23 cellular contexts compared by ENCODE assay signal in the genomic region with DNA sequence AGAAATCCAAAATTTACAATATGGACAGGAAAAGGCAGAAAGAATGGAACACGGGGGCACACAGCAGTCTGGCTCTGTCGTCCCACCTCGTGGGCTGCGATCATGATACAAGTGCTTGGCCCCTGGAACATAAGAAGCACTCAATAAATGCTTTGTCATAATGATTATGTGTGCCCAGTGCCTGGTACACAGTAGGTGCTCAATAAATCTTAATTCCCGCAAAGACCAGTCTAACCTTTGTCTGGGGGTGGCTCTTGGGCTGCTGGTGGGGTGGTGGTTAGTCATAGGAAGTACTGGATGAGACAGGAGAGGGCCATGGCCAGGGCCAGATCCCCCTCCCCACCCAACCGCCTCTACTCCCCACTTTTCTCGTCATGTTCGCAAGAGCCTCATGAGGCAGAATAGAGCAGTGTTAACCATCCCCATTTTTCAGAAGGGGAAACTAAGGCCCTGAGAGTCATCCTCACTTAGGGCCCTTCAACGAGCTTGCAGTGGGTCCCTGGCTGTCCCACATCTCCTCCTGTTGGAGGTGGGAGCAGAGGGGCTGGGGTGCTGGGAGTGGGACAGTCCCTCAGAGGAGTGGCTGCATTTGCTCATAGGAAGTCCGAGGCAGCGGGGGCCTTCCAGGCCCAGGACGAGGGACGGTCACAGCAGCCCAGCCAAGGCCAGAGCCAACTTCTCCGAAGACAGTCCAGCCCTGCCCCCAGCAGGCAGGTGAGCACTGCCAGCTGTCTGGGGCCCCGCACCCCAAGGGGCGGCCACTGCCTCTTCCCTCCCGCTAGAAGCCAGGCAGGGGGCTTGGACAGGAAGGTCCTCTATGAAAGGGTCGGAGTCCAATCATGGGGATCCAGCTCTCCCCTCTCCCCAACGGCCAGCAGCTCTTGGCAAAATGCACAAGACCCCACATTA. TPM values are rescaled to one million over a fixed set of nuclear protein-coding genes. Genes with fewer than 3 reads are reported as not detected.
DNase-seq lines count a peak whose midpoint lies in the region; ATAC-seq, FAIRE-seq and TF ChIP-seq lines count a peak whose summit lies in the region.
"Had no signal": no experiment of that assay in that cellular context is flagged by ENCODE, and none has a peak within 500 bp of the region (broad histone marks: within the 10 kb centered on the region; RNA-seq: fewer than 3 reads in every experiment).

No MANE protein-coding gene starts in this region.

- no peak overlapping the region for H2BK12ac ChIP-seq in H1 (ENCODE audit: low read depth, low read length)

- DNase-seq in Caco-2 (no peak), H1 (ENCODE audit: low read depth in 1 of 2, low spot score in 2 of 2) (no peak), nephron progenitor cell (no peak), transverse colon (no peak), kidney (no peak), AG08395 (ENCODE audit: low spot score) (no peak), GM19239 (ENCODE audit: insufficient read length, low spot score) (no peak)
- DNase-seq: CD8-positive, alpha-beta T cell; EL; NCI-H1092 treated with DMSO at 0.1 percent for 48 hours; NCI-H1694; NCI-H2081 treated with DMSO at 0.1 percent for 48 hours; NCI-H510A; NCI-H748 treated with DMSO at 0.1 percent for 48 hours; NK-92 treated with Interleukin-12 subunit alpha and Interleukin-12 subunit beta, amount 100 ng/mL, for 24 hours; Right ventricle myocardium superior; SW 1271 had no signal

- in situ Hi-C loops in transverse colon (cut with MboI; ENCODE audit: low pct_ligation_motif_present in 1 of 4, low pct_unique_long_range_greater_than_20kb in 1 of 4, low sequenced_read_pairs in 3 of 4): no loop called here

- CTCF ChIA-PET in Caco-2 (lab: Charles Lee): interaction anchor here (0.6 kb wide), 1 partner anchor 94 kb away, joined by 3 read pairs; no protein-coding TSS in a partner anchor
- CTCF ChIA-PET in H1 (lab: Charles Lee; ENCODE audit: partially characterized antibody): interaction anchor here (0.6 to 1.5 kb wide), 3 partner anchors 63 to 1046 kb away, joined by 3 to 4 read pairs (median 3); no protein-coding TSS in a partner anchor

- no peak overlapping the region for H2BK15ac ChIP-seq in H1 (ENCODE audit: low read length)

- no peaks in the 10 kb centered on the region for H3K27me3 ChIP-seq in Caco-2 (replicated peaks; ENCODE audit: control insufficient read depth, insufficient read depth, low read length)
- H3K27me3 ChIP-seq in H1 (replicated peaks in 1 of 4; ENCODE audit: control insufficient read depth in 3 of 4, extremely low read depth in 1 of 4, insufficient read depth in 3 of 4, low read length in 3 of 4): peaks cover 2 to 29% (median 24%) of the 10 kb centered on the region in 4 experiments
- H3K27me3 ChIP-seq in transverse colon: no peaks in the 10 kb centered on the region

- H3K36me3 ChIP-seq in Caco-2 (ENCODE audit: control insufficient read depth, insufficient read depth, low read length) (no peaks in the 10 kb centered on the region), H1 (ENCODE audit: control insufficient read depth in 2 of 4, insufficient read depth in 4 of 4, low read length in 3 of 4) (peaks cover 0 to 7% (median 4%) of the 10 kb centered on the region in 4 experiments; a peak in 2 of 8 replicates), transverse colon (no peaks in the 10 kb centered on the region), kidney (ENCODE audit: control insufficient read depth in 1 of 2, insufficient read depth in 2 of 2, low read length in 2 of 2) (no peaks in the 10 kb centered on the region)
- H3K36me3 ChIP-seq: HAP-1 had no signal

- H3K4me1 ChIP-seq in Caco-2: peaks cover 35% of the 10 kb centered on the region
- H3K4me1 ChIP-seq in H1 (replicated peaks in 1 of 4; ENCODE audit: control insufficient read depth in 3 of 4, insufficient read depth in 4 of 4, low read length in 3 of 4): no peaks in the 10 kb centered on the region
- H3K4me1 ChIP-seq in transverse colon: peaks cover 10 to 56% (median 32%) of the 10 kb centered on the region in 4 donors
- no peaks in the 10 kb centered on the region for H3K4me1 ChIP-seq in kidney (ENCODE audit: control insufficient read depth in 1 of 2, insufficient read depth in 1 of 2, low read depth in 1 of 2, low read length in 2 of 2)
- H3K4me1 ChIP-seq: HAP-1 had no signal

- no peaks in the 10 kb centered on the region for H3K79me2 ChIP-seq in H1 (ENCODE audit: control insufficient read depth in 1 of 2, insufficient read depth in 2 of 2, low read length in 2 of 2)

- H3K23me2 ChIP-seq in H1 (ENCODE audit: low read depth, low read length): no peaks in the 10 kb centered on the region

- H3K4me2 ChIP-seq in H1 (ENCODE audit: insufficient read depth in 1 of 2, low read depth in 2 of 2, low read length in 2 of 2): no peak overlapping the region

- H3K36me3 Mint-ChIP-seq in Caco-2 (ENCODE audit: insufficient read depth, unreplicated experiment) (peaks cover 8% of the 10 kb centered on the region), nephron progenitor cell (ENCODE audit: low read depth) (peaks cover 5% of the 10 kb centered on the region)
- H3K36me3 Mint-ChIP-seq: CD8-positive, alpha-beta T cell had no signal

- H4K20me1 ChIP-seq in H1 (replicated peaks in 1 of 2; ENCODE audit: control insufficient read depth in 1 of 2, insufficient read depth in 2 of 2, low read length in 2 of 2): peaks cover 5 to 9% of the 10 kb centered on the region in 2 experiments

- intact Hi-C loops in Caco-2 (cut with micrococcal nuclease; ENCODE audit: unreplicated experiment) (loop anchor here (2.0 to 5.0 kb wide), 2 partner anchors 36 to 59 kb away; partner anchors contain the start of gene TRIOBP), transverse colon (cut with DNase I; ENCODE audit: low total_unique reads) (no loop called here), kidney (cut with DNase I) (no loop called here)

- no peak overlapping the region for H3K4me3 ChIP-seq in Caco-2 (ENCODE audit: low read depth, low read length)
- H3K4me3 ChIP-seq in H1 (ENCODE audit: extremely low read depth in 1 of 4, insufficient read depth in 2 of 4, low read depth in 3 of 4, low read length in 4 of 4): no peak overlapping the region
- H3K4me3 ChIP-seq in transverse colon: no peak overlapping the region
- H3K4me3 ChIP-seq in kidney (ENCODE audit: low read length in 2 of 2): no peak overlapping the region
- H3K4me3 ChIP-seq: HAP-1 had no signal

- H3K4me1 Mint-ChIP-seq in Caco-2 (ENCODE audit: low read depth, unreplicated experiment): peaks cover 13% of the 10 kb centered on the region
- H3K4me1 Mint-ChIP-seq in nephron progenitor cell: peaks cover 47% of the 10 kb centered on the region

- H4K8ac ChIP-seq in H1 (ENCODE audit: extremely low read depth, insufficient read depth, low read length): peak overlapping the region; percentile 31; the same call in 1 of the 2 replicates

- H3K9ac ChIP-seq in H1 (replicated peaks in 1 of 4; ENCODE audit: extremely low read depth in 1 of 4, low read depth in 3 of 4, low read length in 3 of 4): no peak overlapping the region
- no peak overlapping the region for H3K9ac ChIP-seq in kidney (ENCODE audit: low read length in 2 of 2)

- no peak for TF ChIP-seq EP300 in H1 (IDR thresholded peaks at IDR 0.05; ENCODE audit: borderline replicate concordance in 1 of 2, low read depth in 2 of 2, low read length in 2 of 2)
- no peak for TF ChIP-seq EP300 in transverse colon (IDR thresholded peaks at IDR 0.05; ENCODE audit: low read depth)

- H3K27ac ChIP-seq in H1 (ENCODE audit: low read depth, low read length) (no peak overlapping the region), transverse colon (peak overlapping the region; percentile 77 to 90 (median 86)), kidney (ENCODE audit: low read depth in 2 of 2, low read length in 2 of 2) (no peak overlapping the region)

- peak overlapping the region; percentile 96 for H3K27ac Mint-ChIP-seq in Caco-2 (ENCODE audit: unreplicated experiment)
- H3K27ac Mint-ChIP-seq in nephron progenitor cell: peak overlapping the region; percentile 58
- H3K27ac Mint-ChIP-seq: B cell; CD8-positive, alpha-beta T cell had no signal

- H3K56ac ChIP-seq in H1 (replicated peaks; ENCODE audit: insufficient read length, low read depth, low read length): no peak overlapping the region

- H3K79me1 ChIP-seq in H1 (ENCODE audit: low read depth, low read length): no peaks in the 10 kb centered on the region

- no peak for TF ChIP-seq RAD21 in H1 (IDR thresholded peaks at IDR 0.05 in 1 of 2, conservative IDR thresholded peaks at IDR 0.05 in 1 of 2; ENCODE audit: low read depth in 2 of 2, low read length in 2 of 2)

- H3K14ac ChIP-seq in H1 (ENCODE audit: insufficient read length): no peak overlapping the region

- H2AFZ ChIP-seq in H1 (ENCODE audit: low read length): no peak overlapping the region

- H4K91ac ChIP-seq in H1 (replicated peaks; ENCODE audit: insufficient read length, low read length): no peak overlapping the region

- FAIRE-seq in H1 (lab: Jason Lieb, UNC): no peak
- no peak for FAIRE-seq in kidney (lab: Jason Lieb, UNC)
- no peak for FAIRE-seq in GM19239 (lab: Jason Lieb, UNC)
- FAIRE-seq: GM12891, GM18507, RCC 7860 had no signal

- H3K4me3 Mint-ChIP-seq in Caco-2 (ENCODE audit: unreplicated experiment) (peak overlapping the region; percentile 57), nephron progenitor cell (no peak overlapping the region)
- H3K4me3 Mint-ChIP-seq: B cell; CD8-positive, alpha-beta T cell had no signal

- no peaks in the 10 kb centered on the region for H3K9me3 ChIP-seq in Caco-2
- H3K9me3 ChIP-seq in H1 (ENCODE audit: insufficient read depth in 2 of 2, low read depth in 1 of 2, low read length in 1 of 2): no peaks in the 10 kb centered on the region
- no peaks in the 10 kb centered on the region for H3K9me3 ChIP-seq in transverse colon
- no peaks in the 10 kb centered on the region for H3K9me3 ChIP-seq in kidney (ENCODE audit: control insufficient read depth in 1 of 2, low read length in 2 of 2)
- H3K9me3 ChIP-seq: HAP-1 had no signal

- no peak overlapping the region for H2BK20ac ChIP-seq in H1 (ENCODE audit: low read length)

- H3K4ac ChIP-seq in H1 (replicated peaks; ENCODE audit: insufficient read length, low read depth, low read length): no peak overlapping the region

- TF ChIP-seq CTCF in Caco-2 (IDR thresholded peaks at IDR 0.05; ENCODE audit: insufficient read depth in 1 of 2, low read depth in 1 of 2, low read length in 1 of 2, severe bottlenecking in 1 of 2, unreplicated experiment in 1 of 2) (no peak), H1 (IDR thresholded peaks at IDR 0.05; ENCODE audit: control extremely low read depth in 1 of 3, insufficient read depth in 1 of 3, low read depth in 1 of 3, low read length in 3 of 3) (no peak), nephron progenitor cell (IDR thresholded peaks at IDR 0.05) (no peak), transverse colon (IDR thresholded peaks at IDR 0.05) (no peak), kidney (IDR thresholded peaks at IDR 0.05; ENCODE audit: borderline replicate concordance, extremely low read depth, insufficient read depth) (no peak)

- no peak overlapping the region for H4K5ac ChIP-seq in H1 (ENCODE audit: insufficient read length, low read depth, low read length)

- TF ChIP-seq POLR2A in H1 (IDR thresholded peaks at IDR 0.05; ENCODE audit: control extremely low read depth in 1 of 2, low read depth in 2 of 2, low read length in 2 of 2) (no peak), transverse colon (IDR thresholded peaks at IDR 0.05) (no peak)

- no peak overlapping the region for H3K23ac ChIP-seq in H1 (ENCODE audit: insufficient read length)

- POLR2A ChIA-PET in Caco-2 (lab: Charles Lee) (interaction anchor here (0.5 to 0.6 kb wide), 2 partner anchors 70 to 75 kb away, joined by 4 to 8 read pairs; partner anchors contain the start of gene GCAT), H1 (lab: Charles Lee; ENCODE audit: partially characterized antibody) (interaction anchor here (0.8 to 2.2 kb wide), 5 partner anchors 12 to 74 kb away, joined by 3 to 7 read pairs (median 4); partner anchors contain the start of gene PDXP)

- H2AK5ac ChIP-seq in H1 (ENCODE audit: low read depth, low read length): 0 out of 2 replicates have a peak overlapping the region, but pooled peaks have one; percentile 39

- H3K9me3 Mint-ChIP-seq in Caco-2 (ENCODE audit: unreplicated experiment) (no peaks in the 10 kb centered on the region), nephron progenitor cell (no peaks in the 10 kb centered on the region)
- H3K9me3 Mint-ChIP-seq: CD8-positive, alpha-beta T cell had no signal

- H3K27me3 Mint-ChIP-seq in Caco-2 (ENCODE audit: insufficient read depth, unreplicated experiment): no peaks in the 10 kb centered on the region
- peaks cover 4% of the 10 kb centered on the region for H3K27me3 Mint-ChIP-seq in nephron progenitor cell (ENCODE audit: low read depth, poor library complexity)

- no peak overlapping the region for H3K18ac ChIP-seq in H1 (ENCODE audit: extremely low read depth, low read length)

- no peak for ATAC-seq in HG02571 (IDR thresholded peaks at IDR 0.05; ENCODE audit: unreplicated experiment)
- ATAC-seq: CD8-positive, alpha-beta T cell had no signal

- no TSS peak for BruUV-seq in Caco-2 (replicated peaks; lab: Mats Ljungman, UMichigan)

- no peak overlapping the region for H2BK120ac ChIP-seq in H1 (replicated peaks; ENCODE audit: low read depth, low read length)

- H2BK5ac ChIP-seq in H1 (ENCODE audit: low read depth, low read length): no peak overlapping the region

- WGBS in H1 (ENCODE audit: extremely low coverage in 1 of 2, insufficient coverage in 1 of 2, insufficient read length in 1 of 2, insufficient replicate concordance in 2 of 2, low coverage in 1 of 2, low lambda C conversion rate in 2 of 2, missing lambda C conversion rate in 1 of 2), 2 experiments: 81% methylated on average over 19 of the region's 19 CpGs; no CpG with 5 or more reads in 1 of the 2 experiments
- WGBS in transverse colon (ENCODE audit: low coverage in 1 of 2), 2 donors: 76 to 77% methylated on average over 4 to 19 of the region's 19 CpGs

RNA-seq across cellular contexts. Expression of gene TRIOBP, which starts 36.1 kb away (rescaled TPM):
- total RNA-seq in Caco-2 (2022) (30.7 and 38.4 TPM in 2 replicates), transverse colon (100 to 1,000 TPM; 121 to 265 (median 129) TPM), kidney (125 TPM)
- 27.3 and 29.1 TPM in 2 replicates for total RNA-seq in H1 (2021; fragmentation: NEBNext Ultra II Directional; extraction: Animal tissue kit (Norgen Biotek cat#: 25700))
- polyA plus RNA-seq in H1 (2011; rRNA removed) (18.2 and 36.0 TPM in 2 replicates), kidney (ENCODE audit: insufficient read depth, low read depth, low replicate concordance) (32.1 TPM)
- polyA plus RNA-seq in H1 (2011; cell fraction: cytosol; rRNA removed): 27.6 TPM
- 40.4 TPM for polyA plus RNA-seq in H1 (2011; cell fraction: nucleus; rRNA removed)
- 23.3 to 41.8 TPM (median 38.0 TPM) in 4 replicates for polyA plus RNA-seq in H1 (2012, experiment 1 of 2)
- polyA plus RNA-seq in H1 (2012, experiment 2 of 2): 19.8 TPM
- 27.4 TPM for polyA plus RNA-seq in H1 (2013, experiment 1 of 2)
- polyA plus RNA-seq in H1 (2013, experiment 2 of 2): 25.9 TPM
- polyA minus RNA-seq in H1 (2011; rRNA and poly(A)+ RNA removed): 43.1 and 47.6 TPM in 2 replicates
- polyA minus RNA-seq in H1 (2011; cell fraction: cytosol; rRNA and poly(A)+ RNA removed): 28.8 TPM
- 20.8 TPM for polyA minus RNA-seq in H1 (2011; cell fraction: nucleus; rRNA and poly(A)+ RNA removed)

RNA-seq across cellular contexts. Expression of gene NOL12, which starts 46.8 kb away (rescaled TPM):
- total RNA-seq in Caco-2 (2022): 20.2 and 22.3 TPM in 2 replicates
- total RNA-seq in H1 (2021; fragmentation: NEBNext Ultra II Directional; extraction: Animal tissue kit (Norgen Biotek cat#: 25700)): 26.7 and 28.3 TPM in 2 replicates
- polyA plus RNA-seq in H1 (2011; rRNA removed): 25.3 TPM in 2 replicates
- polyA plus RNA-seq in H1 (2011; cell fraction: cytosol; rRNA removed): 40.9 TPM
- polyA plus RNA-seq in H1 (2011; cell fraction: nucleus; rRNA removed): 43.6 TPM
- 19.3 to 37.0 TPM (median 34.3 TPM) in 4 replicates for polyA plus RNA-seq in H1 (2012, experiment 1 of 2)
- polyA plus RNA-seq in H1 (2012, experiment 2 of 2): 27.9 TPM
- 27.9 TPM for polyA plus RNA-seq in H1 (2013, experiment 1 of 2)
- polyA plus RNA-seq in H1 (2013, experiment 2 of 2): 24.0 TPM
- polyA minus RNA-seq in H1 (2011; rRNA and poly(A)+ RNA removed): 8.3 and 9.6 TPM in 2 replicates
- 8.8 TPM for polyA minus RNA-seq in H1 (2011; cell fraction: cytosol; rRNA and poly(A)+ RNA removed)
- 16.7 TPM for polyA minus RNA-seq in H1 (2011; cell fraction: nucleus; rRNA and poly(A)+ RNA removed)
- 100 to 1,000 TPM in 1 of 4 donors, 10 to 100 TPM in 3; 44.1 to 143 (median 57.2) TPM for total RNA-seq in transverse colon
- 27.5 TPM for total RNA-seq in kidney
- polyA plus RNA-seq in kidney (ENCODE audit: insufficient read depth, low read depth, low replicate concordance): 26.3 TPM

RNA-seq across cellular contexts. Expression of gene LGALS1, which starts 57.5 kb away (rescaled TPM):
- total RNA-seq in Caco-2 (2022): 3.2 and 4.8 TPM in 2 replicates
- total RNA-seq in H1 (2021; fragmentation: NEBNext Ultra II Directional; extraction: Animal tissue kit (Norgen Biotek cat#: 25700)): 12.0 and 14.9 TPM in 2 replicates
- polyA plus RNA-seq in H1 (2011; rRNA removed): 92.4 and 101 TPM in 2 replicates
- polyA plus RNA-seq in H1 (2011; cell fraction: cytosol; rRNA removed): 77.6 TPM
- polyA plus RNA-seq in H1 (2011; cell fraction: nucleus; rRNA removed): 64.0 TPM
- 11.2 to 50.4 TPM (median 33.3 TPM) in 4 replicates for polyA plus RNA-seq in H1 (2012, experiment 1 of 2)
- polyA plus RNA-seq in H1 (2012, experiment 2 of 2): 38.4 TPM
- polyA plus RNA-seq in H1 (2013, experiment 1 of 2): 39.2 TPM
- polyA plus RNA-seq in H1 (2013, experiment 2 of 2): 36.3 TPM
- polyA minus RNA-seq in H1 (2011; rRNA and poly(A)+ RNA removed): 15.3 and 15.5 TPM in 2 replicates
- 13.3 TPM for polyA minus RNA-seq in H1 (2011; cell fraction: cytosol; rRNA and poly(A)+ RNA removed)
- 14.5 TPM for polyA minus RNA-seq in H1 (2011; cell fraction: nucleus; rRNA and poly(A)+ RNA removed)
- 100 to 1,000 TPM; 196 to 558 (median 224) TPM for total RNA-seq in transverse colon
- total RNA-seq in kidney: 227 TPM
- polyA plus RNA-seq in kidney (ENCODE audit: insufficient read depth, low read depth, low replicate concordance): 496 TPM

Comparison
In these comparisons a context has a peak if more than half of its experiments do, and no peak if none do; other contexts are left out.
1. H3K27ac ChIP-seq: peak in transverse colon (4 of 4); none in H1 (single experiment) and kidney (0 of 2).
2. RNA of gene LGALS1, which starts 57.5 kb away (total RNA-seq): 227 TPM in kidney (single experiment) and 196 to 558 TPM in transverse colon; 12.0 to 14.9 TPM in H1 and 3.2 to 4.8 TPM in Caco-2; every median in the first group is over 10 times any median in the second.